ENCODE assay signal across 27 cellular contexts in genomic region chr9:84447305-84447704, GRCh38.
"Had no signal": no experiment of that assay in that cellular context is flagged by ENCODE, and none has a peak within 500 bp of the region (broad histone marks: within the 10 kb centered on the region; RNA-seq: fewer than 3 reads in every experiment).

No MANE protein-coding gene starts in this region.

- H3K27ac ChIP-seq: dorsolateral prefrontal cortex, esophagus squamous epithelium, lower lobe of right lung, parathyroid adenoma, right lobe of liver, suprapubic skin, transverse colon, vagina had no signal

- ATAC-seq: left colon; left ventricle myocardium superior; natural killer cell; right lobe of liver; stimulated activated naive CD8-positive, alpha-beta T cell treated with anti-CD3 and anti-CD28 coated beads, Interleukin-15, amount 100 ng/mL, for 72 hours had no signal

- H3K9me3 Mint-ChIP-seq: immature natural killer cell; memory B cell; natural killer cell; stimulated activated naive CD8-positive, alpha-beta T cell treated with anti-CD3 and anti-CD28 coated beads, Interleukin-15, amount 100 ng/mL, for 72 hours had no signal

- H3K9me3 ChIP-seq: esophagus squamous epithelium, lower lobe of right lung, right lobe of liver, suprapubic skin, transverse colon, vagina had no signal

- H3K4me1 ChIP-seq: lower lobe of right lung, parathyroid adenoma, right lobe of liver, transverse colon, vagina had no signal

- H3K36me3 Mint-ChIP-seq: immature natural killer cell, memory B cell, natural killer cell had no signal

- H3K4me3 Mint-ChIP-seq: immature natural killer cell; memory B cell; natural killer cell; stimulated activated naive CD8-positive, alpha-beta T cell treated with anti-CD3 and anti-CD28 coated beads, Interleukin-15, amount 100 ng/mL, for 72 hours had no signal

- H3K4me3 ChIP-seq: dorsolateral prefrontal cortex, esophagus squamous epithelium, lower lobe of right lung, right lobe of liver, suprapubic skin, transverse colon, vagina had no signal

- DNase-seq: dorsolateral prefrontal cortex; effector CD4-positive, alpha-beta T cell; esophagus squamous epithelium; hypothalamus; immature natural killer cell; islet precursor cell; kidney glomerular epithelial cell; left colon; left ventricle myocardium superior; lower lobe of right lung; natural killer cell; occipital lobe; right lobe of liver; small intestine; stimulated activated CD4-positive, alpha-beta T cell treated with anti-CD3 and anti-CD28 coated beads, Interleukin-15, amount 100 ng/mL, for 24 hours; stimulated activated CD4-positive, alpha-beta T cell treated with anti-CD3 and anti-CD28 coated beads, Interleukin-4, amount 100 ng/mL, for 1 hour; stimulated activated CD8-positive, alpha-beta memory T cell treated with anti-CD3 and anti-CD28 coated beads, Interleukin-4, amount 100 ng/mL, for 48 hours; stimulated activated naive CD4-positive, alpha-beta T cell; stimulated activated naive CD8-positive, alpha-beta T cell treated with anti-CD3 and anti-CD28 coated beads, Interleukin-15, amount 100 ng/mL, for 72 hours; transverse colon had no signal

- H3K27me3 ChIP-seq: right lobe of liver, transverse colon, vagina had no signal

- H3K27ac Mint-ChIP-seq: memory B cell; natural killer cell; progenitor cell of endocrine pancreas; stimulated activated naive CD8-positive, alpha-beta T cell treated with anti-CD3 and anti-CD28 coated beads, Interleukin-15, amount 100 ng/mL, for 72 hours had no signal

- H3K36me3 ChIP-seq: esophagus squamous epithelium, lower lobe of right lung, right lobe of liver, suprapubic skin, transverse colon, vagina had no signal

- H3K4me1 Mint-ChIP-seq: memory B cell; stimulated activated naive CD8-positive, alpha-beta T cell treated with anti-CD3 and anti-CD28 coated beads, Interleukin-15, amount 100 ng/mL, for 72 hours had no signal

- FAIRE-seq: colon, frontal cortex, small intestine had no signal
